Comparison of ENCODE assay signal across 8 cellular contexts in genomic region chr5:181189962-181190710, GRCh38. TPM values are rescaled to one million over a fixed set of nuclear protein-coding genes. Genes with fewer than 3 reads are reported as not detected.
DNase-seq lines count a peak whose midpoint lies in the region; ATAC-seq and TF ChIP-seq lines count a peak whose summit lies in the region.

No MANE protein-coding gene starts in this region.

- no peaks in the 10 kb centered on the region for H3K9me3 ChIP-seq in Caco-2
- H3K9me3 ChIP-seq in naive thymus-derived CD4-positive, alpha-beta T cell (ENCODE audit: control insufficient read depth in 2 of 3, low read length in 3 of 3): no peaks in the 10 kb centered on the region

- no peaks in the 10 kb centered on the region for H3K27me3 ChIP-seq in Caco-2 (replicated peaks; ENCODE audit: control insufficient read depth, insufficient read depth, low read length)
- H3K27me3 ChIP-seq in naive thymus-derived CD4-positive, alpha-beta T cell (ENCODE audit: control insufficient read depth in 2 of 2, insufficient read depth in 2 of 2, low read length in 2 of 2): no peaks in the 10 kb centered on the region

- H3K4me3 Mint-ChIP-seq in Caco-2 (ENCODE audit: unreplicated experiment): peak overlapping the region; percentile 91
- H3K4me3 Mint-ChIP-seq in naive thymus-derived CD4-positive, alpha-beta T cell: peak overlapping the region; percentile 94 to 99 (median 97)

- H3K4me3 ChIP-seq in Caco-2 (ENCODE audit: low read depth, low read length): peak overlapping the region; percentile 78
- peak overlapping the region; percentile 99 for H3K4me3 ChIP-seq in naive thymus-derived CD4-positive, alpha-beta T cell (ENCODE audit: low read length)

- TF ChIP-seq CTCF in Caco-2 (IDR thresholded peaks at IDR 0.05; ENCODE audit: insufficient read depth in 1 of 2, low read depth in 1 of 2, low read length in 1 of 2, severe bottlenecking in 1 of 2, unreplicated experiment in 1 of 2): no peak

- H3K27ac ChIP-seq in naive thymus-derived CD4-positive, alpha-beta T cell (ENCODE audit: low read depth, low read length): peak overlapping the region; percentile 86

- intact Hi-C loops in Caco-2 (cut with micrococcal nuclease; ENCODE audit: unreplicated experiment): loop anchor here (5.0 to 10.0 kb wide), 2 partner anchors 72 to 375 kb away; partner anchors contain the start of gene TRIM52
- intact Hi-C loops in naive thymus-derived CD4-positive, alpha-beta T cell (cut with micrococcal nuclease): loop anchor here (1.0 to 2.0 kb wide), 4 partner anchors 17 to 387 kb away; partner anchors contain the start of gene MGAT1 (in 1 of the 2)

- H3K27ac Mint-ChIP-seq in Caco-2 (ENCODE audit: unreplicated experiment): peak overlapping the region; percentile 50
- H3K27ac Mint-ChIP-seq in naive thymus-derived CD4-positive, alpha-beta T cell: peak overlapping the region; percentile 95 to 100 (median 98)

- peaks cover 10% of the 10 kb centered on the region for H3K27me3 Mint-ChIP-seq in Caco-2 (ENCODE audit: insufficient read depth, unreplicated experiment)
- H3K27me3 Mint-ChIP-seq in naive thymus-derived CD4-positive, alpha-beta T cell: peaks cover 0 to 26% (median 0%) of the 10 kb centered on the region in 5 donors

- no peaks in the 10 kb centered on the region for H3K9me3 Mint-ChIP-seq in Caco-2 (ENCODE audit: unreplicated experiment)
- H3K9me3 Mint-ChIP-seq in naive thymus-derived CD4-positive, alpha-beta T cell: peaks cover 0 to 40% (median 4%) of the 10 kb centered on the region in 11 donors

- H3K36me3 ChIP-seq in Caco-2 (ENCODE audit: control insufficient read depth, insufficient read depth, low read length): no peaks in the 10 kb centered on the region
- H3K36me3 ChIP-seq in naive thymus-derived CD4-positive, alpha-beta T cell (ENCODE audit: control insufficient read depth in 2 of 3, insufficient read depth in 3 of 3, low read length in 3 of 3): peaks cover 0 to 17% (median 0%) of the 10 kb centered on the region in 3 experiments

- H3K36me3 Mint-ChIP-seq in Caco-2 (ENCODE audit: insufficient read depth, unreplicated experiment): peaks cover 64% of the 10 kb centered on the region
- H3K36me3 Mint-ChIP-seq in naive thymus-derived CD4-positive, alpha-beta T cell: peaks cover 0 to 18% (median 0%) of the 10 kb centered on the region in 5 donors

- DNase-seq in Caco-2 (peak in 1 of 2 experiments; percentile 40), RKO (ENCODE audit: low spot score) (peak; percentile 34), cerebellum (ENCODE audit: low spot score) (peak; percentile 41), GOT3 (lab: John Stamatoyannopoulos, UW) (no peak), NCI-H1105 (lab: John Stamatoyannopoulos, UW) (no peak)
- peak in 4 of 9 donors; percentile 39 to 65 (median 48) for DNase-seq in naive thymus-derived CD4-positive, alpha-beta T cell

- no TSS peak for BruUV-seq in Caco-2 (replicated peaks; lab: Mats Ljungman, UMichigan)

- CTCF ChIA-PET in Caco-2 (lab: Charles Lee): no interaction called here
- CTCF ChIA-PET in naive thymus-derived CD4-positive, alpha-beta T cell (lab: Charles Lee): interaction anchor here (0.6 to 4.3 kb wide), 10 partner anchors 8 to 72 kb away, joined by 3 to 23 read pairs (median 4); partner anchors contain the start of genes TRIM41 and TRIM7

- POLR2A ChIA-PET in Caco-2 (lab: Charles Lee): interaction anchor here (0.5 kb wide), 1 partner anchor 17 kb away, joined by 5 read pairs; no protein-coding TSS in a partner anchor
- POLR2A ChIA-PET in naive thymus-derived CD4-positive, alpha-beta T cell (lab: Charles Lee): interaction anchor here (0.8 to 8.7 kb wide), 23 partner anchors 8 to 502 kb away, joined by 3 to 259 read pairs (median 6); partner anchors contain the start of genes MGAT1, RACK1, TRIM41 and TRIM52

- peaks cover 25% of the 10 kb centered on the region for H3K4me1 Mint-ChIP-seq in Caco-2 (ENCODE audit: low read depth, unreplicated experiment)
- H3K4me1 Mint-ChIP-seq in naive thymus-derived CD4-positive, alpha-beta T cell: peaks cover 22 to 61% (median 39%) of the 10 kb centered on the region in 7 donors

- ATAC-seq in naive thymus-derived CD4-positive, alpha-beta T cell: no peak
- no peak for ATAC-seq in HG03196 (IDR thresholded peaks at IDR 0.05; ENCODE audit: unreplicated experiment)
- ATAC-seq in HG03439 (IDR thresholded peaks at IDR 0.05; ENCODE audit: unreplicated experiment): no peak

- H3K4me1 ChIP-seq in Caco-2: peaks cover 8% of the 10 kb centered on the region
- peaks cover 0 to 5% of the 10 kb centered on the region in 2 donors for H3K4me1 ChIP-seq in naive thymus-derived CD4-positive, alpha-beta T cell (ENCODE audit: control insufficient read depth in 2 of 2, insufficient read depth in 2 of 2, low read length in 2 of 2)

RNA-seq across cellular contexts. Expression of gene TRIM7, which starts 14.9 kb away (rescaled TPM):
- total RNA-seq in Caco-2 (2022) (0.86 and 1.0 TPM in 2 replicates), cerebellum (3.0 TPM)
- total RNA-seq in naive thymus-derived CD4-positive, alpha-beta T cell: 1 to 10 TPM; 1.1 to 6.1 (median 3.6) TPM
- under 1 TPM in 1 of 2 donors, not detected in 1; 0.28 TPM for polyA plus RNA-seq in naive thymus-derived CD4-positive, alpha-beta T cell

RNA-seq across cellular contexts. Expression of gene TRIM41, which starts 32.9 kb away (rescaled TPM):
- total RNA-seq in Caco-2 (2022) (23.6 and 28.7 TPM in 2 replicates), cerebellum (13.5 TPM)
- 10 to 100 TPM; 27.3 to 36.5 (median 32.6) TPM for total RNA-seq in naive thymus-derived CD4-positive, alpha-beta T cell
- 1 to 10 TPM in 1 of 2 donors, under 1 TPM in 1; 0.72 to 1.1 TPM for polyA plus RNA-seq in naive thymus-derived CD4-positive, alpha-beta T cell

RNA-seq across cellular contexts. Expression of gene OR2V2, which starts 42.8 kb away (rescaled TPM):
- total RNA-seq in Caco-2 (2022): not detected in 2 replicates
- not detected for total RNA-seq in cerebellum
- total RNA-seq in naive thymus-derived CD4-positive, alpha-beta T cell: not detected
- polyA plus RNA-seq in naive thymus-derived CD4-positive, alpha-beta T cell: not detected

RNA-seq across cellular contexts. Expression of gene RACK1, which starts 53.6 kb away (rescaled TPM):
- 2,098 and 2,258 TPM in 2 replicates for total RNA-seq in Caco-2 (2022)
- total RNA-seq in cerebellum: 2,116 TPM
- total RNA-seq in naive thymus-derived CD4-positive, alpha-beta T cell: 1,000 to 10,000 TPM; 1,703 to 2,739 (median 2,322) TPM
- 1,000 to 10,000 TPM; 2,748 to 2,829 TPM for polyA plus RNA-seq in naive thymus-derived CD4-positive, alpha-beta T cell

RNA-seq across cellular contexts. Expression of gene OR2V1, which starts 59.2 kb away (rescaled TPM):
- not detected in 2 replicates for total RNA-seq in Caco-2 (2022)
- not detected for total RNA-seq in cerebellum
- not detected for total RNA-seq in naive thymus-derived CD4-positive, alpha-beta T cell
- polyA plus RNA-seq in naive thymus-derived CD4-positive, alpha-beta T cell: not detected

Comparison
In these comparisons a context has a peak if more than half of its experiments do, and no peak if none do; other contexts are left out.
1. DNase-seq: peak in RKO (single experiment) and cerebellum (single experiment); none in GOT3 (single experiment) and NCI-H1105 (single experiment).